ENCODE assay signal across 10 cellular contexts in genomic region chr1:199859525-199859924, GRCh38.
A peak's percentile ranks its signal among the peaks of the same experiment; 100 is the strongest.
DNase-seq lines count a peak whose midpoint lies in the region; ATAC-seq and FAIRE-seq lines count a peak whose summit lies in the region.
"Had no signal": no experiment of that assay in that cellular context is flagged by ENCODE, and none has a peak within 500 bp of the region (broad histone marks: within the 10 kb centered on the region; RNA-seq: fewer than 3 reads in every experiment).

No MANE protein-coding gene starts in this region.

- DNase-seq in AG08395 (ENCODE audit: low spot score): peak; percentile 11
- peak; percentile 55 for DNase-seq in HTR-8/SVneo (ENCODE audit: insufficient read length, low spot score)
- peak; percentile 13 for DNase-seq in SW480 (ENCODE audit: low spot score)
- DNase-seq in iris pigment epithelial cell (ENCODE audit: low read depth): peak; percentile 94
- DNase-seq in cortex of kidney (lab: John Stamatoyannopoulos, UW): no peak
- DNase-seq in activated CD4-positive, alpha-beta T cell treated with anti-CD3 and anti-CD28 coated beads, Interleukin-2, amount 50 U/mL, for 4 hours: no peak
- no peak for DNase-seq in DMS114 treated with DMSO at 0.1 percent for 48 hours (lab: John Stamatoyannopoulos, UW; ENCODE audit: unreplicated experiment)
- DNase-seq: stimulated activated CD4-positive, alpha-beta T cell treated with anti-CD3 and anti-CD28 coated beads, Interleukin-15, amount 100 ng/mL, for 24 hours had no signal

- FAIRE-seq in HTR-8/SVneo (lab: Jason Lieb, UNC): no peak
- FAIRE-seq: colon had no signal

- no peak for ATAC-seq in GM21381 (IDR thresholded peaks at IDR 0.05; ENCODE audit: unreplicated experiment)

Comparison
In these comparisons a context has a peak if more than half of its experiments do, and no peak if none do; other contexts are left out.
1. DNase-seq: peak in AG08395 (single experiment), HTR-8/SVneo (single experiment), SW480 (single experiment) and iris pigment epithelial cell (single experiment); none in cortex of kidney (single experiment), activated CD4-positive, alpha-beta T cell treated with anti-CD3 and anti-CD28 coated beads, Interleukin-2, amount 50 U/mL, for 4 hours (0 of 2) and DMS114 treated with DMSO at 0.1 percent for 48 hours (single experiment).